3 cellular contexts compared by ENCODE assay signal in the genomic region with DNA sequence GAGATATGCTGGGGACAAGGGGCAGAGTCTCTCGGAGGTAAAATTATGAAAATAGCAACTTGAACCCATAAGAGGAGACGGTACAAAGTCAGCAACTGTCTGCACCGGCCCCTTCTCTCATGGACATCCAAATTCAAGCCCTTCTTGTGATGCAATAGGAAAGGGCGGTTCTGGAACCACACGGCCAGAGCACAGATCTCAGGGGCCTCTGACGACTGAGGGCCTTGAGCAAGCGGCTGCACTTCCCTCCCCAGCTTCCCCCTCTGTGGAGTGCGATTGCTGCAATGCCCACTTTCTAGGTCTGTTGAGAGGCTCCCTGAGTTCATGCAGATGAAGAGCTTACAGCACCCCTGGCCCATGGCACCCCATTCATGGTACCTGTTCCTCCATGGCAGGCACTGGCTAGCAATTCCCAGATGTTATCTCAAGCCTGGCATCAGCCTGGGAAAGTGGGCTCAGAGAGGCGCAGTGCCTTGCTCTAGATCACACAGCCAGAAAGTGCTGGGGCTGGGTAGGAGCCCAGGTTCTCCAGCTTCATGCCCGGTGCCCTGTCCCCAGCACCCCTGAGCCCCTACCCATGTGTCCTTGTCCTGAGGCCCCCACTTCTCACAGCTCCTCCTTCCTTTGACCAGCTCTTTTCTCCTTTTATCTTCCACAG.
TF ChIP-seq lines count a peak whose summit lies in the region.

No MANE protein-coding gene starts in this region.

TF ChIP-seq in A549, 52 proteins besides CTCF, POLR2A, EP300 and RAD21:
- TF ChIP-seq SREBF2 (IDR thresholded peaks at IDR 0.05) (no peak), ZFP36 (IDR thresholded peaks at IDR 0.05; ENCODE audit: borderline replicate concordance, partially characterized antibody) (peak; percentile 51), CEBPB (IDR thresholded peaks at IDR 0.05) (peak; percentile 66 to 71)
TF ChIP-seq in A549: peak in this region for 2.

TF ChIP-seq in WTC11, 78 proteins besides CTCF, POLR2A, EP300 and RAD21:
- TF ChIP-seq, protein P1, sequence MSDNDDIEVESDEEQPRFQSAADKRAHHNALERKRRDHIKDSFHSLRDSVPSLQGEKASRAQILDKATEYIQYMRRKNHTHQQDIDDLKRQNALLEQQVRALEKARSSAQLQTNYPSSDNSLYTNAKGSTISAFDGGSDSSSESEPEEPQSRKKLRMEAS (CRISPR knock-in tag; IDR thresholded peaks at IDR 0.05) = no peak
- TF ChIP-seq GABPB1 (CRISPR knock-in tag; IDR thresholded peaks at IDR 0.05) (peak; percentile 61), ZNF416 (CRISPR knock-in tag; IDR thresholded peaks at IDR 0.05) (no peak)
- TF ChIP-seq, protein P2, sequence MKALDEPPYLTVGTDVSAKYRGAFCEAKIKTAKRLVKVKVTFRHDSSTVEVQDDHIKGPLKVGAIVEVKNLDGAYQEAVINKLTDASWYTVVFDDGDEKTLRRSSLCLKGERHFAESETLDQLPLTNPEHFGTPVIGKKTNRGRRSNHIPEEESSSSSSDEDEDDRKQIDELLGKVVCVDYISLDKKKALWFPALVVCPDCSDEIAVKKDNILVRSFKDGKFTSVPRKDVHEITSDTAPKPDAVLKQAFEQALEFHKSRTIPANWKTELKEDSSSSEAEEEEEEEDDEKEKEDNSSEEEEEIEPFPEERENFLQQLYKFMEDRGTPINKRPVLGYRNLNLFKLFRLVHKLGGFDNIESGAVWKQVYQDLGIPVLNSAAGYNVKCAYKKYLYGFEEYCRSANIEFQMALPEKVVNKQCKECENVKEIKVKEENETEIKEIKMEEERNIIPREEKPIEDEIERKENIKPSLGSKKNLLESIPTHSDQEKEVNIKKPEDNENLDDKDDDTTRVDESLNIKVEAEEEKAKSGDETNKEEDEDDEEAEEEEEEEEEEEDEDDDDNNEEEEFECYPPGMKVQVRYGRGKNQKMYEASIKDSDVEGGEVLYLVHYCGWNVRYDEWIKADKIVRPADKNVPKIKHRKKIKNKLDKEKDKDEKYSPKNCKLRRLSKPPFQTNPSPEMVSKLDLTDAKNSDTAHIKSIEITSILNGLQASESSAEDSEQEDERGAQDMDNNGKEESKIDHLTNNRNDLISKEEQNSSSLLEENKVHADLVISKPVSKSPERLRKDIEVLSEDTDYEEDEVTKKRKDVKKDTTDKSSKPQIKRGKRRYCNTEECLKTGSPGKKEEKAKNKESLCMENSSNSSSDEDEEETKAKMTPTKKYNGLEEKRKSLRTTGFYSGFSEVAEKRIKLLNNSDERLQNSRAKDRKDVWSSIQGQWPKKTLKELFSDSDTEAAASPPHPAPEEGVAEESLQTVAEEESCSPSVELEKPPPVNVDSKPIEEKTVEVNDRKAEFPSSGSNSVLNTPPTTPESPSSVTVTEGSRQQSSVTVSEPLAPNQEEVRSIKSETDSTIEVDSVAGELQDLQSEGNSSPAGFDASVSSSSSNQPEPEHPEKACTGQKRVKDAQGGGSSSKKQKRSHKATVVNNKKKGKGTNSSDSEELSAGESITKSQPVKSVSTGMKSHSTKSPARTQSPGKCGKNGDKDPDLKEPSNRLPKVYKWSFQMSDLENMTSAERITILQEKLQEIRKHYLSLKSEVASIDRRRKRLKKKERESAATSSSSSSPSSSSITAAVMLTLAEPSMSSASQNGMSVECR (CRISPR knock-in tag; IDR thresholded peaks at IDR 0.05; ENCODE audit: borderline replicate concordance) = no peak

TF ChIP-seq in HepG2, 621 proteins besides CTCF, POLR2A, EP300 and RAD21 (continues in another document):
- peak; percentile 38; the same call in 1 of the 2 replicates for TF ChIP-seq SMAD3 (CRISPR knock-in tag; IDR thresholded peaks at IDR 0.05)
- peak; percentile 93 for TF ChIP-seq CEBPG (CRISPR knock-in tag; IDR thresholded peaks at IDR 0.05)
- TF ChIP-seq, protein P3, sequence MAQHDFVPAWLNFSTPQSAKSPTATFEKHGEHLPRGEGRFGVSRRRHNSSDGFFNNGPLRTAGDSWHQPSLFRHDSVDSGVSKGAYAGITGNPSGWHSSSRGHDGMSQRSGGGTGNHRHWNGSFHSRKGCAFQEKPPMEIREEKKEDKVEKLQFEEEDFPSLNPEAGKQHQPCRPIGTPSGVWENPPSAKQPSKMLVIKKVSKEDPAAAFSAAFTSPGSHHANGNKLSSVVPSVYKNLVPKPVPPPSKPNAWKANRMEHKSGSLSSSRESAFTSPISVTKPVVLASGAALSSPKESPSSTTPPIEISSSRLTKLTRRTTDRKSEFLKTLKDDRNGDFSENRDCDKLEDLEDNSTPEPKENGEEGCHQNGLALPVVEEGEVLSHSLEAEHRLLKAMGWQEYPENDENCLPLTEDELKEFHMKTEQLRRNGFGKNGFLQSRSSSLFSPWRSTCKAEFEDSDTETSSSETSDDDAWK (CRISPR knock-in tag; IDR thresholded peaks at IDR 0.05) = no peak
- peak; percentile 100 for TF ChIP-seq ZNF768 (CRISPR knock-in tag; IDR thresholded peaks at IDR 0.05)
- 0 out of 2 replicates have a peak, but pooled peaks have one; percentile 26 for TF ChIP-seq NRL (CRISPR knock-in tag; IDR thresholded peaks at IDR 0.05; ENCODE audit: borderline replicate concordance)
- no peak for TF ChIP-seq GATAD1 (CRISPR knock-in tag; IDR thresholded peaks at IDR 0.05)
- TF ChIP-seq, protein P4, sequence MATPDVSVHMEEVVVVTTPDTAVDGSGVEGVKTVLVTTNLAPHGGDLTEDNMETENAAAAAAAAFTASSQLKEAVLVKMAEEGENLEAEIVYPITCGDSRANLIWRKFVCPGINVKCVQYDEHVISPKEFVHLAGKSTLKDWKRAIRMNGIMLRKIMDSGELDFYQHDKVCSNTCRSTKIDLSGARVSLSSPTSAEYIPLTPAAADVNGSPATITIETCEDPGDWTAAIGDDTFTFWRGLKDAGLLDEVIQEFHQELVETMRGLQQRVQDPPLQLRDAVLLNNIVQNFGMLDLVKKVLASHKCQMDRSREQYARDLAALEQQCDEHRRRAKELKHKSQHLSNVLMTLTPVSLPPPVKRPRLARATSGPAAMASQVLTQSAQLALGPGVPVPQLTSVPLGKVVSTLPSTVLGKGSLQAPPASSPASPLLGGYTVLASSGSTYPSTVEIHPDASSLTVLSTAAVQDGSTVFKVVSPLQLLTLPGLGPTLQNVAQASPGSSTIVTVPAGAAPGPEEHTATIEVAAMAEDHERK (CRISPR knock-in tag; IDR thresholded peaks at IDR 0.05; ENCODE audit: low read depth) = no peak
- TF ChIP-seq, protein P5, sequence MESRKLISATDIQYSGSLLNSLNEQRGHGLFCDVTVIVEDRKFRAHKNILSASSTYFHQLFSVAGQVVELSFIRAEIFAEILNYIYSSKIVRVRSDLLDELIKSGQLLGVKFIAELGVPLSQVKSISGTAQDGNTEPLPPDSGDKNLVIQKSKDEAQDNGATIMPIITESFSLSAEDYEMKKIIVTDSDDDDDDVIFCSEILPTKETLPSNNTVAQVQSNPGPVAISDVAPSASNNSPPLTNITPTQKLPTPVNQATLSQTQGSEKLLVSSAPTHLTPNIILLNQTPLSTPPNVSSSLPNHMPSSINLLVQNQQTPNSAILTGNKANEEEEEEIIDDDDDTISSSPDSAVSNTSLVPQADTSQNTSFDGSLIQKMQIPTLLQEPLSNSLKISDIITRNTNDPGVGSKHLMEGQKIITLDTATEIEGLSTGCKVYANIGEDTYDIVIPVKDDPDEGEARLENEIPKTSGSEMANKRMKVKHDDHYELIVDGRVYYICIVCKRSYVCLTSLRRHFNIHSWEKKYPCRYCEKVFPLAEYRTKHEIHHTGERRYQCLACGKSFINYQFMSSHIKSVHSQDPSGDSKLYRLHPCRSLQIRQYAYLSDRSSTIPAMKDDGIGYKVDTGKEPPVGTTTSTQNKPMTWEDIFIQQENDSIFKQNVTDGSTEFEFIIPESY (CRISPR knock-in tag; IDR thresholded peaks at IDR 0.05) = peak; percentile 5; the same call in 1 of the 2 replicates
- TF ChIP-seq, protein P6, sequence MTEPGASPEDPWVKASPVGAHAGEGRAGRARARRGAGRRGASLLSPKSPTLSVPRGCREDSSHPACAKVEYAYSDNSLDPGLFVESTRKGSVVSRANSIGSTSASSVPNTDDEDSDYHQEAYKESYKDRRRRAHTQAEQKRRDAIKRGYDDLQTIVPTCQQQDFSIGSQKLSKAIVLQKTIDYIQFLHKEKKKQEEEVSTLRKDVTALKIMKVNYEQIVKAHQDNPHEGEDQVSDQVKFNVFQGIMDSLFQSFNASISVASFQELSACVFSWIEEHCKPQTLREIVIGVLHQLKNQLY (CRISPR knock-in tag; IDR thresholded peaks at IDR 0.05) = no peak
- TF ChIP-seq, protein P7, sequence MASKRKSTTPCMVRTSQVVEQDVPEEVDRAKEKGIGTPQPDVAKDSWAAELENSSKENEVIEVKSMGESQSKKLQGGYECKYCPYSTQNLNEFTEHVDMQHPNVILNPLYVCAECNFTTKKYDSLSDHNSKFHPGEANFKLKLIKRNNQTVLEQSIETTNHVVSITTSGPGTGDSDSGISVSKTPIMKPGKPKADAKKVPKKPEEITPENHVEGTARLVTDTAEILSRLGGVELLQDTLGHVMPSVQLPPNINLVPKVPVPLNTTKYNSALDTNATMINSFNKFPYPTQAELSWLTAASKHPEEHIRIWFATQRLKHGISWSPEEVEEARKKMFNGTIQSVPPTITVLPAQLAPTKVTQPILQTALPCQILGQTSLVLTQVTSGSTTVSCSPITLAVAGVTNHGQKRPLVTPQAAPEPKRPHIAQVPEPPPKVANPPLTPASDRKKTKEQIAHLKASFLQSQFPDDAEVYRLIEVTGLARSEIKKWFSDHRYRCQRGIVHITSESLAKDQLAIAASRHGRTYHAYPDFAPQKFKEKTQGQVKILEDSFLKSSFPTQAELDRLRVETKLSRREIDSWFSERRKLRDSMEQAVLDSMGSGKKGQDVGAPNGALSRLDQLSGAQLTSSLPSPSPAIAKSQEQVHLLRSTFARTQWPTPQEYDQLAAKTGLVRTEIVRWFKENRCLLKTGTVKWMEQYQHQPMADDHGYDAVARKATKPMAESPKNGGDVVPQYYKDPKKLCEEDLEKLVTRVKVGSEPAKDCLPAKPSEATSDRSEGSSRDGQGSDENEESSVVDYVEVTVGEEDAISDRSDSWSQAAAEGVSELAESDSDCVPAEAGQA (IDR thresholded peaks at IDR 0.05; ENCODE audit: low read depth) = 0 out of 2 replicates have a peak, but pooled peaks have one; percentile 32
- TF ChIP-seq, protein P7 (CRISPR knock-in tag; IDR thresholded peaks at IDR 0.05; ENCODE audit: borderline replicate concordance) = no peak
- TF ChIP-seq, protein P8, sequence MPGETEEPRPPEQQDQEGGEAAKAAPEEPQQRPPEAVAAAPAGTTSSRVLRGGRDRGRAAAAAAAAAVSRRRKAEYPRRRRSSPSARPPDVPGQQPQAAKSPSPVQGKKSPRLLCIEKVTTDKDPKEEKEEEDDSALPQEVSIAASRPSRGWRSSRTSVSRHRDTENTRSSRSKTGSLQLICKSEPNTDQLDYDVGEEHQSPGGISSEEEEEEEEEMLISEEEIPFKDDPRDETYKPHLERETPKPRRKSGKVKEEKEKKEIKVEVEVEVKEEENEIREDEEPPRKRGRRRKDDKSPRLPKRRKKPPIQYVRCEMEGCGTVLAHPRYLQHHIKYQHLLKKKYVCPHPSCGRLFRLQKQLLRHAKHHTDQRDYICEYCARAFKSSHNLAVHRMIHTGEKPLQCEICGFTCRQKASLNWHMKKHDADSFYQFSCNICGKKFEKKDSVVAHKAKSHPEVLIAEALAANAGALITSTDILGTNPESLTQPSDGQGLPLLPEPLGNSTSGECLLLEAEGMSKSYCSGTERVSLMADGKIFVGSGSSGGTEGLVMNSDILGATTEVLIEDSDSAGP (CRISPR knock-in tag; IDR thresholded peaks at IDR 0.05; ENCODE audit: borderline replicate concordance) = no peak
- peak; percentile 76 for TF ChIP-seq GATAD2A (CRISPR knock-in tag; IDR thresholded peaks at IDR 0.05)
- peak; percentile 67 for TF ChIP-seq BCL6 (CRISPR knock-in tag; IDR thresholded peaks at IDR 0.05)
- TF ChIP-seq CEBPB (IDR thresholded peaks at IDR 0.05; ENCODE audit: borderline replicate concordance, low read depth, low read length) = peak; percentile 90
- TF ChIP-seq HOXA9 (CRISPR knock-in tag; IDR thresholded peaks at IDR 0.05; ENCODE audit: borderline replicate concordance) = no peak
- no peak for TF ChIP-seq ZNF124 (CRISPR knock-in tag; IDR thresholded peaks at IDR 0.05)
- TF ChIP-seq XRCC5 (optimal IDR thresholded peaks at IDR 0.05; ENCODE audit: low read length) = no peak
- no peak for TF ChIP-seq PCBP2 (optimal IDR thresholded peaks at IDR 0.05; ENCODE audit: low read depth, low read length, poor library complexity, severe bottlenecking)
- TF ChIP-seq RXRA (CRISPR knock-in tag; IDR thresholded peaks at IDR 0.05) = peak; percentile 33; the same call in 1 of the 2 replicates
- TF ChIP-seq, protein P9, sequence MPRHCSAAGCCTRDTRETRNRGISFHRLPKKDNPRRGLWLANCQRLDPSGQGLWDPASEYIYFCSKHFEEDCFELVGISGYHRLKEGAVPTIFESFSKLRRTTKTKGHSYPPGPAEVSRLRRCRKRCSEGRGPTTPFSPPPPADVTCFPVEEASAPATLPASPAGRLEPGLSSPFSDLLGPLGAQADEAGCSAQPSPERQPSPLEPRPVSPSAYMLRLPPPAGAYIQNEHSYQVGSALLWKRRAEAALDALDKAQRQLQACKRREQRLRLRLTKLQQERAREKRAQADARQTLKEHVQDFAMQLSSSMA (CRISPR knock-in tag; IDR thresholded peaks at IDR 0.05) = 0 out of 2 replicates have a peak, but pooled peaks have one; percentile 39
- TF ChIP-seq, protein P10, sequence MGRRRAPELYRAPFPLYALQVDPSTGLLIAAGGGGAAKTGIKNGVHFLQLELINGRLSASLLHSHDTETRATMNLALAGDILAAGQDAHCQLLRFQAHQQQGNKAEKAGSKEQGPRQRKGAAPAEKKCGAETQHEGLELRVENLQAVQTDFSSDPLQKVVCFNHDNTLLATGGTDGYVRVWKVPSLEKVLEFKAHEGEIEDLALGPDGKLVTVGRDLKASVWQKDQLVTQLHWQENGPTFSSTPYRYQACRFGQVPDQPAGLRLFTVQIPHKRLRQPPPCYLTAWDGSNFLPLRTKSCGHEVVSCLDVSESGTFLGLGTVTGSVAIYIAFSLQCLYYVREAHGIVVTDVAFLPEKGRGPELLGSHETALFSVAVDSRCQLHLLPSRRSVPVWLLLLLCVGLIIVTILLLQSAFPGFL (CRISPR knock-in tag; IDR thresholded peaks at IDR 0.05) = no peak
- no peak for TF ChIP-seq ZNF335 (CRISPR knock-in tag; IDR thresholded peaks at IDR 0.05)
- no peak for TF ChIP-seq TMF1 (CRISPR knock-in tag; IDR thresholded peaks at IDR 0.05; ENCODE audit: low read depth)
